Comparison of ENCODE assay signal across 8 cellular contexts in the genomic region with DNA sequence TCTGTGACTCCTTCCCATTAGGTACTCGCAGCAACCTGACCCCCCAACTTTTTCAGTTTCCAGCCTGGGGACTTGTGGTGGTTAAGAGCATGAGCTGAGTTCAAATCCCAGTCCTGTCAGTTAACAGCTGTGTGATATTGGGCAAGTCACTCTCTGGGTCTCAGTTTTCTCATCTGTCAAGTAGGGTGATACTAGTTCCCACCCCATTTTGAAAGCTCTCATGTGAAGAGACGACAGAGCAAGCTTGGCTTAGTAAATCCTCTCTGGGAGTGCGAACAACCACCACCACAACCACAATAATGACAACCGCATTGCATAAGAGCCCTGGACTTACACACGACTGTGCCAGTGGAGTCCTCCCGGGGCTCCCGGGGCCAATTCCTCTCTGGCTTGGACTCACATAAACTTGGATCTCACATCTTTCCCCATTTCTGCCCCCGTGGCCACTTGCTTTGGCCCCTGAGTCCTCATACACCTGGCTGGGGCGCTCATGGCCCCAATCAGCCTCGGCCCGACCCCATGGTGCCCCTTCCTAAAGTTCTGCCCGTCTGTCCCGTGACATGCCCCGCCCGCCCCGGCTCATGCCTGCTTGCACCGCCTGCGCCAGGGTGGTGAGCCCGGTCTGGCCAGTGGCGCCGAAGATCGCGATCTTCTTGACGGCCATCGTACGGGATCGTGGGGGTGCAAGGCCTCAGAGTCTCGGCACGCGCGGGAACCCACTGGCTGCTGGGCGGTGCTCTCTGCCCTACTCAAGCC. TPM values are rescaled to one million over a fixed set of nuclear protein-coding genes. Genes with fewer than 3 reads are reported as not detected.
DNase-seq lines count a peak whose midpoint lies in the region; ATAC-seq lines count a peak whose summit lies in the region.

A gene (minus strand): TSS at position 721 of the 756 bp plus-strand sequence. CDS start 57 bp downstream, at position 664.

- peak within 1 kb of the TSS; percentile 87 for H2AFZ ChIP-seq in GM23248

- H3K9ac ChIP-seq in GM23248 (peak within 1 kb of the TSS; percentile 92), subcutaneous abdominal adipose tissue (ENCODE audit: low read length in 5 of 5) (peak within 1 kb of the TSS; percentile 78 to 87 (median 86))

- H3K4me3 Mint-ChIP-seq in CD8-positive, alpha-beta memory T cell = peak within 1 kb of the TSS; percentile 69 to 94 (median 86)

- H3K27me3 ChIP-seq in CD8-positive, alpha-beta memory T cell (ENCODE audit: insufficient read depth, low read length, poor library complexity, severe bottlenecking) = peaks cover 3% of the 10 kb centered on the region
- H3K27me3 ChIP-seq in GM23248 (replicated peaks; ENCODE audit: insufficient read depth) (no peaks in the 10 kb centered on the region), subcutaneous abdominal adipose tissue (ENCODE audit: control insufficient read depth in 5 of 5, insufficient read depth in 4 of 5, low read length in 5 of 5) (no peaks in the 10 kb centered on the region)

- no peaks in the 10 kb centered on the region for H3K36me3 ChIP-seq in CD8-positive, alpha-beta memory T cell (ENCODE audit: insufficient read depth, low read length)
- H3K36me3 ChIP-seq in GM23248 (ENCODE audit: low read depth) = no peaks in the 10 kb centered on the region
- H3K36me3 ChIP-seq in subcutaneous abdominal adipose tissue (ENCODE audit: control insufficient read depth in 5 of 5, insufficient read depth in 5 of 5, low read length in 5 of 5) = no peaks in the 10 kb centered on the region

- peak in 4 of 5 donors; percentile 14 to 64 (median 48) for DNase-seq in CD8-positive, alpha-beta memory T cell
- DNase-seq in GM23248 = peak; percentile 87
- DNase-seq in RPMI8226 = peak; percentile 45
- peak; percentile 34 for DNase-seq in central memory CD4-positive, alpha-beta T cell
- DNase-seq in left lobe of liver (ENCODE audit: low spot score) = no peak

- CTCF ChIA-PET in CD8-positive, alpha-beta memory T cell (lab: Charles Lee) = interaction anchor here (0.9 to 4.4 kb wide), 22 partner anchors 10 to 679 kb away, joined by 3 to 46 read pairs (median 4); no protein-coding TSS in a partner anchor

- no peaks in the 10 kb centered on the region for H3K9me3 Mint-ChIP-seq in CD8-positive, alpha-beta memory T cell

- no peaks in the 10 kb centered on the region for H4K20me1 ChIP-seq in GM23248 (ENCODE audit: insufficient read depth)

- H3F3A ChIP-seq in GM23248 (ENCODE audit: insufficient read depth) = peaks cover 8% of the 10 kb centered on the region

- no peaks in the 10 kb centered on the region for H3K9me3 ChIP-seq in CD8-positive, alpha-beta memory T cell (ENCODE audit: low read length)
- H3K9me3 ChIP-seq in GM23248 (ENCODE audit: low read depth) = no peaks in the 10 kb centered on the region
- H3K9me3 ChIP-seq in subcutaneous abdominal adipose tissue (ENCODE audit: control insufficient read depth in 5 of 5, low read length in 5 of 5) = no peaks in the 10 kb centered on the region

- peak within 1 kb of the TSS; percentile 74 to 99 (median 96) for H3K27ac Mint-ChIP-seq in CD8-positive, alpha-beta memory T cell

- H3K27me3 Mint-ChIP-seq in CD8-positive, alpha-beta memory T cell = peaks cover 9 to 16% of the 10 kb centered on the region in 2 donors

- peak within 1 kb of the TSS; percentile 87 for H3K27ac ChIP-seq in CD8-positive, alpha-beta memory T cell (ENCODE audit: low read depth, low read length)
- peak within 1 kb of the TSS; percentile 88 for H3K27ac ChIP-seq in GM23248
- H3K27ac ChIP-seq in subcutaneous abdominal adipose tissue (ENCODE audit: low read depth, low read length) = peak within 1 kb of the TSS; percentile 98

- POLR2A ChIA-PET in CD8-positive, alpha-beta memory T cell (lab: Charles Lee) = interaction anchor here (0.5 to 3.8 kb wide), 12 partner anchors 23 to 333 kb away, joined by 3 to 27 read pairs (median 5); a partner anchor contains a TSS

- 5% methylated on average over 25 to 30 of the region's 32 CpGs for WGBS in GM23248 (ENCODE audit: low coverage in 1 of 2, low lambda C conversion rate in 2 of 2, missing lambda C conversion rate in 2 of 2), 2 experiments

- in situ Hi-C loops in GM23248 (cut with MboI) = no loop called here

- peaks cover 0 to 4% (median 1%) of the 10 kb centered on the region in 3 donors for H3K36me3 Mint-ChIP-seq in CD8-positive, alpha-beta memory T cell

- H3K4me1 Mint-ChIP-seq in CD8-positive, alpha-beta memory T cell = peaks cover 23 to 32% (median 25%) of the 10 kb centered on the region in 3 donors

- H3K4me1 ChIP-seq in CD8-positive, alpha-beta memory T cell (ENCODE audit: insufficient read depth, low read length) = peaks cover 22% of the 10 kb centered on the region
- H3K4me1 ChIP-seq in GM23248 (ENCODE audit: insufficient read depth) (peaks cover 22% of the 10 kb centered on the region), subcutaneous abdominal adipose tissue (ENCODE audit: control insufficient read depth in 5 of 5, insufficient read depth in 5 of 5, low read length in 5 of 5) (peaks cover 13 to 59% (median 54%) of the 10 kb centered on the region in 5 donors)

- H3K79me2 ChIP-seq in GM23248 (ENCODE audit: insufficient read depth) = no peaks in the 10 kb centered on the region

- H3K4me3 ChIP-seq in CD8-positive, alpha-beta memory T cell (ENCODE audit: low read length) = peak within 1 kb of the TSS; percentile 84
- H3K4me3 ChIP-seq in GM23248 (peak within 1 kb of the TSS; percentile 79), subcutaneous abdominal adipose tissue (ENCODE audit: low read depth in 1 of 5, low read length in 5 of 5) (peak within 1 kb of the TSS; percentile 72 to 82 (median 75))

- no peaks in the 10 kb centered on the region for H3K9me2 ChIP-seq in GM23248 (ENCODE audit: insufficient read depth)

- ATAC-seq in left lobe of liver (peak; percentile 45), HG02571 (IDR thresholded peaks at IDR 0.05; ENCODE audit: unreplicated experiment) (no peak), GM21723 (IDR thresholded peaks at IDR 0.05; ENCODE audit: unreplicated experiment) (no peak)

- peak within 1 kb of the TSS; percentile 78 for H3K4me2 ChIP-seq in GM23248 (ENCODE audit: unreplicated experiment)

RNA-seq across cellular contexts. Expression of the gene that starts here (rescaled TPM):
- 10 to 100 TPM; 17.4 to 18.9 TPM for total RNA-seq in CD8-positive, alpha-beta memory T cell
- 22.8 TPM for polyA plus RNA-seq in CD8-positive, alpha-beta memory T cell
- 50.7 and 71.1 TPM in 2 replicates for total RNA-seq in GM23248 (2014; rRNA removed; shearing (Covaris generic))
- 52.7 and 56.9 TPM in 2 replicates for polyA plus RNA-seq in GM23248 (2016; fragmentation: Nextera tagmentation; extraction: Ambion mirVana)
- total RNA-seq in left lobe of liver = 149 TPM
